Comparison of ENCODE assay signal across 18 cellular contexts in genomic region chr9:27150758-27151431, GRCh38. TPM values are rescaled to one million over a fixed set of nuclear protein-coding genes. Genes with fewer than 3 reads are reported as not detected.
DNase-seq lines count a peak whose midpoint lies in the region; FAIRE-seq and TF ChIP-seq lines count a peak whose summit lies in the region.
"Had no signal": no experiment of that assay in that cellular context is flagged by ENCODE, and none has a peak within 500 bp of the region (broad histone marks: within the 10 kb centered on the region; RNA-seq: fewer than 3 reads in every experiment).

No MANE protein-coding gene starts in this region.

- H3K36me3 Mint-ChIP-seq in activated naive CD8-positive, alpha-beta T cell treated with anti-CD3 and anti-CD28 coated beads for 36 hours: no peaks in the 10 kb centered on the region
- H3K36me3 Mint-ChIP-seq: naive thymus-derived CD4-positive, alpha-beta T cell had no signal

- H3K27me3 ChIP-seq in colonic mucosa (no peaks in the 10 kb centered on the region), stomach smooth muscle (ENCODE audit: control insufficient read depth in 1 of 2, insufficient read depth in 2 of 2, low read length in 2 of 2) (no peaks in the 10 kb centered on the region), adrenal gland (no peaks in the 10 kb centered on the region)

- H3K4me3 ChIP-seq in colonic mucosa (no peak overlapping the region), stomach smooth muscle (ENCODE audit: low read length in 2 of 2) (no peak overlapping the region), adrenal gland (no peak overlapping the region)
- H3K4me3 ChIP-seq: coronary artery, PC-9 had no signal

- H3K4me1 ChIP-seq in colonic mucosa (no peaks in the 10 kb centered on the region), stomach smooth muscle (ENCODE audit: control insufficient read depth, insufficient read depth, low read length) (peaks cover 13% of the 10 kb centered on the region), adrenal gland (replicated peaks in 1 of 2) (no peaks in the 10 kb centered on the region)

- no peak overlapping the region for H3K27ac Mint-ChIP-seq in activated naive CD8-positive, alpha-beta T cell treated with anti-CD3 and anti-CD28 coated beads for 36 hours
- H3K27ac Mint-ChIP-seq: activated T-helper 1 cell treated with anti-CD3 and anti-CD28 coated beads, Interleukin-12 subunit alpha, Interleukin-12 subunit beta, Interleukin-2, Interleukin-4 antibody, amounts not matched to agents 30 ng/mL and 10 ng/mL and 1 ng/mL, durations not matched to agents 14 hours and 24 hours and 36 hours; naive thymus-derived CD4-positive, alpha-beta T cell had no signal

- H3K27ac ChIP-seq in colonic mucosa: peak overlapping the region; percentile 29
- peak overlapping the region; percentile 19 for H3K27ac ChIP-seq in stomach smooth muscle (ENCODE audit: low read length)
- H3K27ac ChIP-seq in adrenal gland: no peak overlapping the region
- H3K27ac ChIP-seq: coronary artery, PC-9 had no signal

- DNase-seq in HT1080 (ENCODE audit: low read depth) (peak; percentile 1), colonic mucosa (no peak), lung microvascular endothelial cell (ENCODE audit: low read depth in 2 of 2) (peak; percentile 43 to 79), HTR-8/SVneo (ENCODE audit: insufficient read length, low spot score) (no peak), NCI-H1436 (lab: John Stamatoyannopoulos, UW) (no peak), adrenal gland (no peak)
- DNase-seq in activated naive CD8-positive, alpha-beta T cell treated with anti-CD3 and anti-CD28 coated beads for 36 hours: no peak
- DNase-seq: activated CD4-positive, alpha-beta T cell treated with anti-CD3 and anti-CD28 coated beads, Interleukin-2, amount 50 U/mL, for 48 hours; amniotic stem cell; C1 segment of cervical spinal cord; erythroblast; naive thymus-derived CD4-positive, alpha-beta T cell; NCI-H2081 treated with DMSO at 0.1 percent for 48 hours; NCI-H748 treated with DMSO at 0.1 percent for 48 hours had no signal

- TF ChIP-seq CTCF in colonic mucosa (IDR thresholded peaks at IDR 0.05) (no peak), adrenal gland (IDR thresholded peaks at IDR 0.05) (no peak)

- H3K4me1 Mint-ChIP-seq in activated naive CD8-positive, alpha-beta T cell treated with anti-CD3 and anti-CD28 coated beads for 36 hours: no peaks in the 10 kb centered on the region
- H3K4me1 Mint-ChIP-seq: naive thymus-derived CD4-positive, alpha-beta T cell had no signal

- H3K9ac ChIP-seq in colonic mucosa (ENCODE audit: low read depth in 2 of 2, low read length in 2 of 2) (no peak overlapping the region), stomach smooth muscle (ENCODE audit: low read length in 2 of 2) (no peak overlapping the region)

- no peak for TF ChIP-seq POLR2A in adrenal gland (IDR thresholded peaks at IDR 0.05)

- FAIRE-seq in HTR-8/SVneo (lab: Jason Lieb, UNC): no peak

- H3K4me3 Mint-ChIP-seq in activated naive CD8-positive, alpha-beta T cell treated with anti-CD3 and anti-CD28 coated beads for 36 hours: no peak overlapping the region
- H3K4me3 Mint-ChIP-seq: activated T-helper 1 cell treated with anti-CD3 and anti-CD28 coated beads, Interleukin-12 subunit alpha, Interleukin-12 subunit beta, Interleukin-2, Interleukin-4 antibody, amounts not matched to agents 30 ng/mL and 10 ng/mL and 1 ng/mL, durations not matched to agents 14 hours and 24 hours and 36 hours; naive thymus-derived CD4-positive, alpha-beta T cell had no signal

- intact Hi-C loops in colonic mucosa (cut with DNase I) (no loop called here), adrenal gland (cut with DNase I) (no loop called here)

- H3K36me3 ChIP-seq in colonic mucosa (no peaks in the 10 kb centered on the region), stomach smooth muscle (ENCODE audit: control insufficient read depth in 2 of 2, insufficient read depth in 2 of 2, low read length in 2 of 2) (no peaks in the 10 kb centered on the region), adrenal gland (replicated peaks in 1 of 2) (no peaks in the 10 kb centered on the region)

- H3K9me3 ChIP-seq in colonic mucosa (no peaks in the 10 kb centered on the region), stomach smooth muscle (ENCODE audit: control insufficient read depth in 2 of 2, low read length in 2 of 2) (no peaks in the 10 kb centered on the region), adrenal gland (replicated peaks in 1 of 3) (no peaks in the 10 kb centered on the region)

- no peaks in the 10 kb centered on the region for H3K9me3 Mint-ChIP-seq in activated naive CD8-positive, alpha-beta T cell treated with anti-CD3 and anti-CD28 coated beads for 36 hours
- H3K9me3 Mint-ChIP-seq: activated T-helper 1 cell treated with anti-CD3 and anti-CD28 coated beads, Interleukin-12 subunit alpha, Interleukin-12 subunit beta, Interleukin-2, Interleukin-4 antibody, amounts not matched to agents 30 ng/mL and 10 ng/mL and 1 ng/mL, durations not matched to agents 14 hours and 24 hours and 36 hours; naive thymus-derived CD4-positive, alpha-beta T cell had no signal

- WGBS in adrenal gland, 4 donors: 62 to 72% (median 70%) methylated on average over 5 of the region's 5 CpGs

- peaks cover 22% of the 10 kb centered on the region for H3K27me3 Mint-ChIP-seq in activated naive CD8-positive, alpha-beta T cell treated with anti-CD3 and anti-CD28 coated beads for 36 hours

RNA-seq across cellular contexts. Expression of gene TEK, which starts 41.9 kb away (rescaled TPM):
- 0.26 and 0.33 TPM in 2 replicates for total RNA-seq in HT1080 (2014; rRNA removed; shearing (Covaris generic))
- polyA plus RNA-seq in HT1080 (2015; cell fraction: cytosol; rRNA removed): 0.30 and 0.70 TPM in 2 replicates
- 0.88 TPM in 2 replicates for polyA plus RNA-seq in HT1080 (2015; cell fraction: nucleus; rRNA removed)
- total RNA-seq in colonic mucosa (1 to 10 TPM; 1.6 to 6.3 TPM), lung microvascular endothelial cell (56.9 and 108 TPM in 2 replicates), adrenal gland (10 to 100 TPM; 13.2 to 27.9 (median 21.3) TPM)
- not detected for total RNA-seq in activated naive CD8-positive, alpha-beta T cell treated with anti-CD3 and anti-CD28 coated beads for 36 hours
- polyA plus RNA-seq in adrenal gland: 10 to 100 TPM in 1 of 3 donors, 1 to 10 TPM in 2; 2.7 to 14.5 (median 3.3) TPM
- total RNA-seq: activated T-helper 1 cell treated with anti-CD3 and anti-CD28 coated beads, Interleukin-12 subunit alpha, Interleukin-12 subunit beta, Interleukin-2, Interleukin-4 antibody, amounts not matched to agents 30 ng/mL and 10 ng/mL and 1 ng/mL, durations not matched to agents 14 hours and 24 hours and 36 hours; naive thymus-derived CD4-positive, alpha-beta T cell; PC-9 had no signal
- polyA plus RNA-seq: naive thymus-derived CD4-positive, alpha-beta T cell had no signal

Comparison
In these comparisons a context has a peak if more than half of its experiments do, and no peak if none do; other contexts are left out.
1. DNase-seq: peak in HT1080 (single experiment) and lung microvascular endothelial cell (2 of 2); none in colonic mucosa (single experiment), HTR-8/SVneo (single experiment), NCI-H1436 (single experiment), activated naive CD8-positive, alpha-beta T cell treated with anti-CD3 and anti-CD28 coated beads for 36 hours (single experiment) and adrenal gland (0 of 7).
2. H3K27ac ChIP-seq: peak in colonic mucosa (single experiment) and stomach smooth muscle (single experiment); none in adrenal gland (0 of 5).